Comparison of ENCODE assay signal across 17 cellular contexts in genomic region chrX:150436200-150436599, GRCh38.
DNase-seq lines count a peak whose midpoint lies in the region; ATAC-seq, FAIRE-seq and TF ChIP-seq lines count a peak whose summit lies in the region.
"Had no signal": no experiment of that assay in that cellular context is flagged by ENCODE, and none has a peak within 500 bp of the region (broad histone marks: within the 10 kb centered on the region; RNA-seq: fewer than 3 reads in every experiment).

No MANE protein-coding gene starts in this region.

- no peak overlapping the region for H3K27ac Mint-ChIP-seq in WTC11
- H3K27ac Mint-ChIP-seq: CD14-positive monocyte; CD8-positive, alpha-beta T cell; GM23338 had no signal

- H3K4me2 ChIP-seq in GM23248 (ENCODE audit: unreplicated experiment) = no peak overlapping the region
- H3K4me2 ChIP-seq: A549, GM23338 had no signal

- peaks cover 23% of the 10 kb centered on the region for H3K4me1 ChIP-seq in GM23248 (ENCODE audit: insufficient read depth)
- H3K4me1 ChIP-seq: A549 had no signal

- no peak overlapping the region for H3K27ac ChIP-seq in GM23248
- H3K27ac ChIP-seq: A549 had no signal

- FAIRE-seq in bronchial epithelial cell (lab: Jason Lieb, UNC) = no peak
- FAIRE-seq: D721Med had no signal

- peaks cover 3% of the 10 kb centered on the region; the same call in 1 of the 2 replicates for H3K27me3 Mint-ChIP-seq in WTC11 (ENCODE audit: low read depth)

- H2AFZ ChIP-seq in GM23248 = no peak overlapping the region
- H2AFZ ChIP-seq: GM23338 had no signal

- no peaks in the 10 kb centered on the region for H4K20me1 ChIP-seq in GM23248 (ENCODE audit: insufficient read depth)

- no peaks in the 10 kb centered on the region for H3K9me3 ChIP-seq in GM23248 (ENCODE audit: low read depth)
- H3K9me3 ChIP-seq: A549 had no signal

- in situ Hi-C loops in GM23248 (cut with MboI) = no loop called here

- H3K4me1 Mint-ChIP-seq in WTC11 = no peaks in the 10 kb centered on the region
- H3K4me1 Mint-ChIP-seq: CD14-positive monocyte, GM23338 had no signal

- H3F3A ChIP-seq in GM23248 (ENCODE audit: insufficient read depth) = peaks cover 9% of the 10 kb centered on the region; the same call in 1 of the 2 replicates

- H3K9ac ChIP-seq in GM23248 = no peak overlapping the region

- TF ChIP-seq CTCF in bronchial epithelial cell (IDR thresholded peaks at IDR 0.05; ENCODE audit: insufficient read depth, low read length, severe bottlenecking) (no peak), WTC11 (IDR thresholded peaks at IDR 0.05) (no peak)

- peak; percentile 23 for DNase-seq in GM23248
- peak; percentile 23 for DNase-seq in LHCN-M2 (ENCODE audit: low read depth)
- peak; percentile 12 for DNase-seq in bronchial epithelial cell (ENCODE audit: low read depth)
- no peak for DNase-seq in activated CD8-positive, alpha-beta memory T cell treated with anti-CD3 and anti-CD28 coated beads, Interleukin-2, amount 50 U/mL, for 4 hours
- DNase-seq in central memory CD4-positive, alpha-beta T cell = no peak
- DNase-seq in WTC11 (ENCODE audit: low spot score) = no peak
- DNase-seq: CD8-positive, alpha-beta T cell; COR-L47; DMS153; DMS79 treated with DMSO at 0.1 percent for 48 hours; GF-D8; H7 had no signal

- POLR2A ChIA-PET in WTC11 (lab: Charles Lee) = no interaction called here

- H3K36me3 Mint-ChIP-seq in WTC11 = no peaks in the 10 kb centered on the region
- H3K36me3 Mint-ChIP-seq: CD14-positive monocyte; CD8-positive, alpha-beta T cell had no signal

- H3K27me3 ChIP-seq in GM23248 (replicated peaks; ENCODE audit: insufficient read depth) = no peaks in the 10 kb centered on the region
- no peaks in the 10 kb centered on the region for H3K27me3 ChIP-seq in bronchial epithelial cell (ENCODE audit: control insufficient read depth, insufficient read depth, low read length)

- ATAC-seq in GM21423 (IDR thresholded peaks at IDR 0.05; ENCODE audit: unreplicated experiment) (no peak), WTC11 (no peak)
- ATAC-seq: A549; CD8-positive, alpha-beta T cell; GM23338 had no signal

- H3K4me3 ChIP-seq in GM23248 = no peak overlapping the region
- no peak overlapping the region for H3K4me3 ChIP-seq in bronchial epithelial cell (ENCODE audit: low read depth, low read length)
- H3K4me3 ChIP-seq: A549, GM23338 had no signal

- no peaks in the 10 kb centered on the region for H3K9me2 ChIP-seq in GM23248 (ENCODE audit: insufficient read depth)

- H3K36me3 ChIP-seq in GM23248 (ENCODE audit: low read depth) = no peaks in the 10 kb centered on the region
- no peaks in the 10 kb centered on the region for H3K36me3 ChIP-seq in bronchial epithelial cell (ENCODE audit: control insufficient read depth, insufficient read depth, low read length)

- H3K9me3 Mint-ChIP-seq in WTC11 = no peaks in the 10 kb centered on the region
- H3K9me3 Mint-ChIP-seq: CD8-positive, alpha-beta T cell; GM23338 had no signal

- CTCF ChIA-PET in WTC11 (lab: Charles Lee) = no interaction called here

- no peak overlapping the region for H3K4me3 Mint-ChIP-seq in WTC11
- H3K4me3 Mint-ChIP-seq: CD14-positive monocyte; CD8-positive, alpha-beta T cell; GM23338 had no signal

- peaks cover 87% of the 10 kb centered on the region for H3K79me2 ChIP-seq in GM23248 (ENCODE audit: insufficient read depth)

TF ChIP-seq in WTC11, 78 proteins besides CTCF, POLR2A, EP300 and RAD21:
- TF ChIP-seq ZNF317 (CRISPR knock-in tag; IDR thresholded peaks at IDR 0.05; ENCODE audit: borderline replicate concordance, low read depth) = no peak

Comparison
In these comparisons a context has a peak if more than half of its experiments do, and no peak if none do; other contexts are left out.
1. DNase-seq: peak in GM23248 (single experiment), LHCN-M2 (single experiment) and bronchial epithelial cell (single experiment); none in activated CD8-positive, alpha-beta memory T cell treated with anti-CD3 and anti-CD28 coated beads, Interleukin-2, amount 50 U/mL, for 4 hours (single experiment), central memory CD4-positive, alpha-beta T cell (single experiment) and WTC11 (single experiment).